In genomic region chr21:39452965-39453332, GRCh38 we compare ENCODE assay signal across 1 cellular context.
TF ChIP-seq lines count a peak whose summit lies in the region.

No MANE protein-coding gene starts in this region.

TF ChIP-seq in K562, 482 proteins besides CTCF, POLR2A, EP300 and RAD21 (continued from another document):
- TF ChIP-seq GABPB2 (CRISPR knock-in tag; conservative IDR thresholded peaks at IDR 0.05) (0 out of 2 replicates have a peak, but pooled peaks have one; percentile 34), MCM5 (IDR thresholded peaks at IDR 0.05; ENCODE audit: low read depth) (no peak), MTA1 (IDR thresholded peaks at IDR 0.05; ENCODE audit: borderline replicate concordance) (no peak), ZBED1 (IDR thresholded peaks at IDR 0.05) (no peak), NR2F6 (CRISPR knock-in tag; IDR thresholded peaks at IDR 0.05) (0 out of 2 replicates have a peak, but pooled peaks have one; percentile 14)
TF ChIP-seq in K562: peak in this region for 8.
